21 cellular contexts compared by ENCODE assay signal in the genomic region with DNA sequence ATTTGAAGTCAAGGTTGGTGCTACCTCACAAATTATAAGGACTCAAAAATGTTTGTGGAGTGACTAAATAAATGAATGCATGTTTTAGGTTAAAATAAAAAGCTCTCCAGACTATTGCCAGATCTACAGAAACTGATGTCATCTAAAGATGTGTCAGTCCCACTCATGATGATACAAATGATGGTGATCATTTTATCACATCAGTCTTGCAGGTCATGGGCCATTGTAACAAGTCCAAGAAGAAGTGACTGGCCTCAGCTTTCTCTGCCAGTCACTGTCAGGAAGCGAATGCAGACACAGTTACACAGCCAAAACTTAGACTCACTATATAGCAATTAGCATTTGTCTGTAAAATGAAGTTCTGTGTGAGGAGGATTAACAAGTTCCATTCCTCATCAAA. TPM values are rescaled to one million over a fixed set of nuclear protein-coding genes. Genes with fewer than 3 reads are reported as not detected.
"Had no signal": no experiment of that assay in that cellular context is flagged by ENCODE, and none has a peak within 500 bp of the region (broad histone marks: within the 10 kb centered on the region; RNA-seq: fewer than 3 reads in every experiment).

No MANE protein-coding gene starts in this region.

- DNase-seq: KBM-7, MV-4-11, NCI-H1092, NCI-H1105 treated with DMSO at 0.1 percent for 48 hours, NCI-H1417 treated with DMSO at 0.1 percent for 48 hours, NCI-H146, NCI-H1694 treated with DMSO at 0.1 percent for 48 hours, NCI-H1930, NCI-H2081, NCI-H2107, NCI-H2227 treated with DMSO at 0.1 percent for 48 hours, NCI-H524, NCI-H69, NCI-H774, SHP77 had no signal

- ATAC-seq: HepG2, SK-N-SH treated with all-trans-retinoic acid at 6 μM for 48 hours had no signal

- H3K4me3 Mint-ChIP-seq: IgD-negative memory B cell had no signal

- H3K4me1 Mint-ChIP-seq: IgD-negative memory B cell had no signal

- H3K27ac Mint-ChIP-seq: IgD-negative memory B cell had no signal

- H3K27ac ChIP-seq: RWPE1 had no signal

- FAIRE-seq: HepG2, RCC 7860 had no signal

- H3K27me3 Mint-ChIP-seq: IgD-negative memory B cell had no signal

RNA-seq across cellular contexts. Expression of gene ATP8B4, which starts 18.5 kb away (rescaled TPM):
- total RNA-seq: MCF 10A had no signal
- polyA plus RNA-seq: IgD-negative memory B cell had no signal
